Comparison of ENCODE assay signal across 17 cellular contexts in genomic region chr6:5438882-5439584, GRCh38.
DNase-seq lines count a peak whose midpoint lies in the region; ATAC-seq, FAIRE-seq and TF ChIP-seq lines count a peak whose summit lies in the region.
"Had no signal": no experiment of that assay in that cellular context is flagged by ENCODE, and none has a peak within 500 bp of the region (broad histone marks: within the 10 kb centered on the region; RNA-seq: fewer than 3 reads in every experiment).

No MANE protein-coding gene starts in this region.

- H3K27ac Mint-ChIP-seq in stimulated activated naive CD8-positive, alpha-beta T cell treated with anti-CD3 and anti-CD28 coated beads, Interleukin-15, amount 100 ng/mL, for 72 hours: no peak overlapping the region

- no peak overlapping the region for H3K4me3 Mint-ChIP-seq in stimulated activated naive CD8-positive, alpha-beta T cell treated with anti-CD3 and anti-CD28 coated beads, Interleukin-15, amount 100 ng/mL, for 72 hours
- H3K4me3 Mint-ChIP-seq: CD4-positive, CD25-positive, alpha-beta regulatory T cell had no signal

- H3K9me3 Mint-ChIP-seq in stimulated activated naive CD8-positive, alpha-beta T cell treated with anti-CD3 and anti-CD28 coated beads, Interleukin-15, amount 100 ng/mL, for 72 hours: peaks cover 0 to 16% of the 10 kb centered on the region in 2 donors

- H3K4me1 ChIP-seq in PC-3 (ENCODE audit: insufficient read depth, low read length): peaks cover 37% of the 10 kb centered on the region
- peaks cover 0 to 7% of the 10 kb centered on the region in 2 donors for H3K4me1 ChIP-seq in left lung
- H3K4me1 ChIP-seq: SJCRH30 had no signal

- no peaks in the 10 kb centered on the region for H4K20me1 ChIP-seq in PC-3 (ENCODE audit: low read length)

- H3K9me2 ChIP-seq in PC-3 (replicated peaks; ENCODE audit: low read length): no peaks in the 10 kb centered on the region

- H3K4me2 ChIP-seq in PC-3 (ENCODE audit: low read length): peak overlapping the region; percentile 59
- H3K4me2 ChIP-seq: PC-9 had no signal

- H3K27ac ChIP-seq in PC-3 (ENCODE audit: low read length) (peak overlapping the region; percentile 72), left lung (no peak overlapping the region)
- H3K27ac ChIP-seq: PC-9, SJCRH30 had no signal

- no peaks in the 10 kb centered on the region for H3K9me3 ChIP-seq in PC-3 (ENCODE audit: low read length)
- H3K9me3 ChIP-seq in left lung: peaks cover 0 to 5% of the 10 kb centered on the region in 2 donors
- H3K9me3 ChIP-seq: SJCRH30 had no signal

- H3K9ac ChIP-seq in PC-3 (ENCODE audit: low read length): peak overlapping the region; percentile 9; the same call in 1 of the 2 replicates

- BruUV-seq in PC-3 (replicated peaks; lab: Mats Ljungman, UMichigan): no TSS peak

- ATAC-seq in PC-3 (no peak), left lung (no peak), GM18861 (IDR thresholded peaks at IDR 0.05; ENCODE audit: unreplicated experiment) (no peak)
- no peak for ATAC-seq in stimulated activated naive CD8-positive, alpha-beta T cell treated with anti-CD3 and anti-CD28 coated beads, Interleukin-15, amount 100 ng/mL, for 72 hours

- no peak for TF ChIP-seq POLR2A in GM12891 (IDR thresholded peaks at IDR 0.05; ENCODE audit: low read depth, low read length)

- intact Hi-C loops in PC-3 (cut with micrococcal nuclease) (no loop called here), left lung (cut with DNase I) (no loop called here)

- H3F3A ChIP-seq in PC-3 (ENCODE audit: low read length, unreplicated experiment): no peaks in the 10 kb centered on the region

- H3K79me2 ChIP-seq in PC-3 (ENCODE audit: low read length): no peaks in the 10 kb centered on the region; the same call in 1 of the 2 replicates

- CTCF ChIA-PET in PC-3 (lab: Charles Lee): no interaction called here

- POLR2A ChIA-PET in PC-3 (lab: Charles Lee; ENCODE audit: unreplicated experiment): no interaction called here

- TF ChIP-seq CTCF in PC-3 (conservative IDR thresholded peaks at IDR 0.05; ENCODE audit: low read depth, low read length) (no peak), left lung (IDR thresholded peaks at IDR 0.05) (no peak)

- no peak overlapping the region for H2AFZ ChIP-seq in PC-3 (ENCODE audit: low read length)
- H2AFZ ChIP-seq: PC-9 had no signal

- FAIRE-seq in GM12891 (lab: Jason Lieb, UNC): peak; percentile 28
- FAIRE-seq: G401.6, GM18507 had no signal

- DNase-seq in GM12891 (ENCODE audit: insufficient read length, low spot score) (no peak), PC-3 (no peak), iPS DF 4.7 (ENCODE audit: extremely low read depth, low spot score) (peak; percentile 88), left lung (no peak)
- DNase-seq in activated CD4-positive, alpha-beta T cell treated with anti-CD3 and anti-CD28 coated beads for 1 hour: no peak
- no peak for DNase-seq in stimulated activated naive CD8-positive, alpha-beta T cell treated with anti-CD3 and anti-CD28 coated beads, Interleukin-15, amount 100 ng/mL, for 72 hours
- DNase-seq: Calu3; CD4-positive, CD25-positive, alpha-beta regulatory T cell; DMS79; NCI-H1930; NCI-H2171; NCI-H446 treated with DMSO at 0.1 percent for 48 hours; PC-9; SJCRH30 had no signal

- H3K27me3 ChIP-seq in PC-3 (ENCODE audit: low read length) (no peaks in the 10 kb centered on the region), left lung (no peaks in the 10 kb centered on the region)
- H3K27me3 ChIP-seq: SJCRH30 had no signal

- H3K36me3 ChIP-seq in PC-3 (ENCODE audit: low read depth, low read length) (no peaks in the 10 kb centered on the region), left lung (no peaks in the 10 kb centered on the region)
- H3K36me3 ChIP-seq: SJCRH30 had no signal

- H3K27me3 Mint-ChIP-seq in stimulated activated naive CD8-positive, alpha-beta T cell treated with anti-CD3 and anti-CD28 coated beads, Interleukin-15, amount 100 ng/mL, for 72 hours: no peaks in the 10 kb centered on the region
- H3K27me3 Mint-ChIP-seq: CD4-positive, CD25-positive, alpha-beta regulatory T cell had no signal

- peaks cover 12% of the 10 kb centered on the region for H3K4me1 Mint-ChIP-seq in stimulated activated naive CD8-positive, alpha-beta T cell treated with anti-CD3 and anti-CD28 coated beads, Interleukin-15, amount 100 ng/mL, for 72 hours

- no peak overlapping the region; the same call in 1 of the 2 replicates for H3K4me3 ChIP-seq in PC-3 (ENCODE audit: low read length)
- no peak overlapping the region for H3K4me3 ChIP-seq in left lung
- H3K4me3 ChIP-seq: PC-9, SJCRH30 had no signal

TF ChIP-seq in GM12891, 5 proteins besides CTCF, POLR2A, EP300 and RAD21:
- TF ChIP-seq POU2F2 (IDR thresholded peaks at IDR 0.05; ENCODE audit: low read depth, low read length) (no peak), SPI1 (IDR thresholded peaks at IDR 0.05; ENCODE audit: low read depth, low read length) (no peak), TAF1 (IDR thresholded peaks at IDR 0.05; ENCODE audit: low read depth, low read length) (no peak), POLR2AphosphoS5 (IDR thresholded peaks at IDR 0.05; ENCODE audit: low read depth, low read length) (no peak), PAX5 (IDR thresholded peaks at IDR 0.05; ENCODE audit: insufficient read depth, low read length, severe bottlenecking) (no peak)
TF ChIP-seq in GM12891: peak in this region for 0.
